32 cellular contexts compared by ENCODE assay signal in genomic region chr14:89089330-89089729, GRCh38.
"Had no signal": no experiment of that assay in that cellular context is flagged by ENCODE, and none has a peak within 500 bp of the region (broad histone marks: within the 10 kb centered on the region; RNA-seq: fewer than 3 reads in every experiment).

No MANE protein-coding gene starts in this region.

- H3K27me3 ChIP-seq: MG63 had no signal

- H3K36me3 ChIP-seq: MG63 had no signal

- H3K4me2 ChIP-seq: KMS-11 had no signal

- H3K9ac ChIP-seq: KMS-11 had no signal

- DNase-seq: Karpas-422, Kasumi-1, MG63, MM.1S, MV-4-11, NCI-H1048, NCI-H1092, NCI-H1092 treated with DMSO at 0.1 percent for 48 hours, NCI-H1105, NCI-H1417 treated with DMSO at 0.1 percent for 48 hours, NCI-H1436, NCI-H1436 treated with DMSO at 0.1 percent for 48 hours, NCI-H1694, NCI-H1694 treated with DMSO at 0.1 percent for 48 hours, NCI-H187, NCI-H187 treated with DMSO at 0.1 percent for 48 hours, NCI-H1930, NCI-H2029, NCI-H2029 treated with DMSO at 0.1 percent for 48 hours, NCI-H2081, NCI-H2081 treated with DMSO at 0.1 percent for 48 hours, NCI-H2107, NCI-H2171, NCI-H2171 treated with DMSO at 0.1 percent for 48 hours, NCI-H2227 treated with DMSO at 0.1 percent for 48 hours, NCI-H226, NCI-H345, NCI-H446, NCI-H446 treated with DMSO at 0.1 percent for 48 hours, NCI-H510A, NCI-H510A treated with DMSO at 0.1 percent for 48 hours had no signal

- H3K27ac ChIP-seq: KMS-11 had no signal

- H3K4me3 ChIP-seq: MG63 had no signal

- H3K9me3 ChIP-seq: MG63 had no signal
